In genomic region chr6:134049586-134049985, GRCh38 we compare ENCODE assay signal across 27 cellular contexts. TPM values are rescaled to one million over a fixed set of nuclear protein-coding genes. Genes with fewer than 3 reads are reported as not detected.
DNase-seq lines count a peak whose midpoint lies in the region; ATAC-seq, FAIRE-seq and TF ChIP-seq lines count a peak whose summit lies in the region.
"Had no signal": no experiment of that assay in that cellular context is flagged by ENCODE, and none has a peak within 500 bp of the region (broad histone marks: within the 10 kb centered on the region; RNA-seq: fewer than 3 reads in every experiment).

No MANE protein-coding gene starts in this region.

- ATAC-seq in heart left ventricle (no peak), HepG2 (no peak)

- no peaks in the 10 kb centered on the region for H4K20me1 ChIP-seq in HepG2 (ENCODE audit: insufficient read depth, low read length)

- peaks cover 12% of the 10 kb centered on the region for H3K4me1 Mint-ChIP-seq in activated CD4-positive, alpha-beta memory T cell treated with anti-CD3 and anti-CD28 coated beads, Interleukin-2, amount 10 ng/mL, durations not matched to agents 7 days and 5 days

- H3K4me3 Mint-ChIP-seq in activated CD4-positive, alpha-beta memory T cell treated with anti-CD3 and anti-CD28 coated beads, Interleukin-2, amount 10 ng/mL, durations not matched to agents 7 days and 5 days, result no peak overlapping the region
- H3K4me3 Mint-ChIP-seq: CD14-positive monocyte; CD8-positive, alpha-beta memory T cell had no signal

- peaks cover 22% of the 10 kb centered on the region for H3K27me3 Mint-ChIP-seq in activated CD4-positive, alpha-beta memory T cell treated with anti-CD3 and anti-CD28 coated beads, Interleukin-2, amount 10 ng/mL, durations not matched to agents 7 days and 5 days

- TF ChIP-seq EP300 in HepG2 (IDR thresholded peaks at IDR 0.05; ENCODE audit: low read depth in 2 of 2, low read length in 2 of 2) (no peak), HepG2 (CRISPR knock-in tag; IDR thresholded peaks at IDR 0.05; ENCODE audit: borderline replicate concordance) (no peak)

- no peaks in the 10 kb centered on the region for H3K36me3 ChIP-seq in heart left ventricle
- H3K36me3 ChIP-seq in right atrium auricular region, result no peaks in the 10 kb centered on the region
- no peaks in the 10 kb centered on the region for H3K36me3 ChIP-seq in HepG2 (replicated peaks in 1 of 2; ENCODE audit: control insufficient read depth in 1 of 2, insufficient read depth in 2 of 2, low read length in 2 of 2)
- H3K36me3 ChIP-seq in prostate gland, result no peaks in the 10 kb centered on the region
- H3K36me3 ChIP-seq in HAP-1 (replicated peaks), result no peaks in the 10 kb centered on the region
- H3K36me3 ChIP-seq: BE2C, SJSA1 had no signal

- BruUV-seq in HepG2 (replicated peaks; lab: Mats Ljungman, UMichigan), result no TSS peak

- H3K27ac Mint-ChIP-seq in activated CD4-positive, alpha-beta memory T cell treated with anti-CD3 and anti-CD28 coated beads, Interleukin-2, amount 10 ng/mL, durations not matched to agents 7 days and 5 days, result no peak overlapping the region
- H3K27ac Mint-ChIP-seq: CD8-positive, alpha-beta memory T cell had no signal

- H3K79me2 ChIP-seq in HepG2 (ENCODE audit: insufficient read depth, low read length), result no peaks in the 10 kb centered on the region

- H2AFZ ChIP-seq in HepG2 (ENCODE audit: low read length), result no peak overlapping the region
- H2AFZ ChIP-seq: PC-9 had no signal

- H3K36me3 Mint-ChIP-seq in activated CD4-positive, alpha-beta memory T cell treated with anti-CD3 and anti-CD28 coated beads, Interleukin-2, amount 10 ng/mL, durations not matched to agents 7 days and 5 days (ENCODE audit: low read depth), result no peaks in the 10 kb centered on the region
- H3K36me3 Mint-ChIP-seq: CD14-positive monocyte; CD8-positive, alpha-beta memory T cell had no signal

- no peak overlapping the region for H3K9ac ChIP-seq in HepG2 (ENCODE audit: insufficient read depth, low read depth, low read length)

- FAIRE-seq in HepG2 (lab: Jason Lieb, UNC), result no peak
- FAIRE-seq: GM12892 had no signal

- no peak for TF ChIP-seq RAD21 in HepG2 (CRISPR knock-in tag; IDR thresholded peaks at IDR 0.05)

- POLR2A ChIA-PET in HepG2 (lab: Yijun Ruan, JAX), result no interaction called here
- POLR2A ChIA-PET in activated CD4-positive, alpha-beta memory T cell treated with anti-CD3 and anti-CD28 coated beads, Interleukin-2, amount 10 ng/mL, durations not matched to agents 7 days and 5 days (lab: Charles Lee), result no interaction called here

- no peaks in the 10 kb centered on the region for H3K27me3 ChIP-seq in heart left ventricle
- no peaks in the 10 kb centered on the region for H3K27me3 ChIP-seq in right atrium auricular region
- peaks cover 0 to 3% of the 10 kb centered on the region in 2 experiments; a peak in 1 of 5 replicates for H3K27me3 ChIP-seq in HepG2 (ENCODE audit: control insufficient read depth in 1 of 2, insufficient read depth in 2 of 2, low read length in 2 of 2)
- no peaks in the 10 kb centered on the region for H3K27me3 ChIP-seq in prostate gland (replicated peaks; ENCODE audit: insufficient read depth)
- no peaks in the 10 kb centered on the region; the same call in 1 of the 2 replicates for H3K27me3 ChIP-seq in HAP-1 (ENCODE audit: low read depth)
- H3K27me3 ChIP-seq: BE2C, SJSA1 had no signal

- H3K4me1 ChIP-seq in heart left ventricle (peaks cover 0 to 55% (median 11%) of the 10 kb centered on the region in 12 donors), right atrium auricular region (peaks cover 0 to 24% of the 10 kb centered on the region in 2 donors), HepG2 (ENCODE audit: insufficient read depth, low read length) (peaks cover 25% of the 10 kb centered on the region), prostate gland (replicated peaks) (peaks cover 7% of the 10 kb centered on the region), HAP-1 (no peaks in the 10 kb centered on the region; the same call in 1 of the 2 replicates)
- H3K4me1 ChIP-seq: BE2C had no signal

- in situ Hi-C loops in HepG2 (cut with HindIII; ENCODE audit: extremely low pct_ligation_motif_present, low pct_unique_long_range_greater_than_20kb) (no loop called here), HAP-1 (cut with MboI; ENCODE audit: low sequenced_read_pairs) (no loop called here)

- no peaks in the 10 kb centered on the region for H3K9me3 Mint-ChIP-seq in activated CD4-positive, alpha-beta memory T cell treated with anti-CD3 and anti-CD28 coated beads, Interleukin-2, amount 10 ng/mL, durations not matched to agents 7 days and 5 days
- H3K9me3 Mint-ChIP-seq: CD14-positive monocyte; CD8-positive, alpha-beta memory T cell had no signal

- CTCF ChIA-PET in HepG2 (lab: Yijun Ruan, JAX; ENCODE audit: low intra/inter-chr PET ratio, low total read pairs), result no interaction called here
- CTCF ChIA-PET in activated CD4-positive, alpha-beta memory T cell treated with anti-CD3 and anti-CD28 coated beads, Interleukin-2, amount 10 ng/mL, durations not matched to agents 7 days and 5 days (lab: Charles Lee), result interaction anchor here (0.5 to 1.1 kb wide), 3 partner anchors 16 to 125 kb away, joined by 3 to 4 read pairs (median 3); no protein-coding TSS in a partner anchor

- no peak for DNase-seq in heart left ventricle
- DNase-seq in right atrium auricular region (ENCODE audit: low spot score), result no peak
- no peak for DNase-seq in HepG2 (ENCODE audit: low spot score)
- DNase-seq in prostate gland (ENCODE audit: low spot score), result no peak
- DNase-seq in NCI-H1436 (lab: John Stamatoyannopoulos, UW), result no peak
- no peak for DNase-seq in activated CD4-positive, alpha-beta memory T cell treated with anti-CD3 and anti-CD28 coated beads, Interleukin-2, amount 10 ng/mL, durations not matched to agents 7 days and 5 days
- DNase-seq in HAP-1 (ENCODE audit: low spot score in 2 of 2), result no peak
- DNase-seq: BE2C; CD8-positive, alpha-beta memory T cell; DMS 273 treated with DMSO at 0.1 percent for 48 hours; DMS79; EL; Karpas-422; NCI-H1092 treated with DMSO at 0.1 percent for 48 hours; NCI-H1436 treated with DMSO at 0.1 percent for 48 hours; NCI-H187 treated with DMSO at 0.1 percent for 48 hours; NCI-H2107; NCI-H524; NCI-H774; NK-92 treated with Interleukin-12 subunit alpha and Interleukin-12 subunit beta, amount 100 ng/mL, for 24 hours; PC-9; Right ventricle myocardium superior; RPMI8226 had no signal

- intact Hi-C loops in heart left ventricle (cut with DNase I) (no loop called here), HepG2 (cut with micrococcal nuclease; ENCODE audit: unreplicated experiment) (no loop called here), prostate gland (cut with DNase I) (no loop called here)

- TF ChIP-seq CTCF in heart left ventricle (IDR thresholded peaks at IDR 0.05) (no peak), right atrium auricular region (IDR thresholded peaks at IDR 0.05) (no peak), HepG2 (CRISPR knock-in tag; IDR thresholded peaks at IDR 0.05) (no peak), prostate gland (IDR thresholded peaks at IDR 0.05) (no peak)

- H3K27ac ChIP-seq in heart left ventricle (peak overlapping the region in 7 of 12 donors; percentile 4 to 55 (median 20)), right atrium auricular region (peak overlapping the region in 1 of 2 donors; percentile 3), HepG2 (ENCODE audit: extremely low read length, insufficient read depth, low read length) (no peak overlapping the region), prostate gland (peak overlapping the region; percentile 53 to 96)
- H3K27ac ChIP-seq: 22Rv1, PC-9, SJSA1 had no signal

- TF ChIP-seq POLR2A in heart left ventricle (IDR thresholded peaks at IDR 0.05) (no peak), HepG2 (IDR thresholded peaks at IDR 0.05; ENCODE audit: insufficient read depth in 1 of 2, low read depth in 2 of 2, low read length in 2 of 2) (no peak), prostate gland (IDR thresholded peaks at IDR 0.05) (no peak)

- H3K4me2 ChIP-seq in HepG2 (ENCODE audit: low read depth, low read length), result peak overlapping the region; percentile 29; the same call in 1 of the 2 replicates
- H3K4me2 ChIP-seq: PC-9 had no signal

- H3K4me3 ChIP-seq in heart left ventricle, result peak overlapping the region in 2 of 12 donors; percentile 75 to 81
- H3K4me3 ChIP-seq in right atrium auricular region, result no peak overlapping the region
- no peak overlapping the region for H3K4me3 ChIP-seq in HepG2 (replicated peaks in 1 of 3; ENCODE audit: insufficient read depth in 1 of 3, low read depth in 2 of 3, low read length in 3 of 3)
- H3K4me3 ChIP-seq in prostate gland, result peak overlapping the region in 1 of 2 donors; percentile 69
- H3K4me3 ChIP-seq in HAP-1, result no peak overlapping the region
- H3K4me3 ChIP-seq: PC-9, SJSA1 had no signal

- no peaks in the 10 kb centered on the region for H3K9me3 ChIP-seq in heart left ventricle
- H3K9me3 ChIP-seq in right atrium auricular region, result no peaks in the 10 kb centered on the region
- no peaks in the 10 kb centered on the region for H3K9me3 ChIP-seq in HepG2 (ENCODE audit: low read length)
- H3K9me3 ChIP-seq in prostate gland, result no peaks in the 10 kb centered on the region
- no peaks in the 10 kb centered on the region for H3K9me3 ChIP-seq in HAP-1
- H3K9me3 ChIP-seq: BE2C, SJSA1 had no signal

RNA-seq across cellular contexts. Expression of gene SLC2A12, which starts 2.8 kb away (rescaled TPM):
- 10 to 100 TPM; 12.3 to 34.1 (median 20.3) TPM for total RNA-seq in heart left ventricle
- 10 to 100 TPM in 1 of 2 donors, 1 to 10 TPM in 1; 5.1 to 10.5 TPM for polyA plus RNA-seq in heart left ventricle
- 10 to 100 TPM; 12.6 to 13.5 TPM for total RNA-seq in right atrium auricular region
- 0.04 TPM in 1 of 2 replicates, not detected in the other for total RNA-seq in HepG2 (2016; rRNA removed; fragmentation: Illumina TruSeq; extraction: Trizol)
- total RNA-seq in HepG2 (2016; cell fraction: cytosol; rRNA removed; fragmentation: Illumina TruSeq; extraction: Trizol; ENCODE audit: low read depth), result not detected in 2 replicates
- total RNA-seq in HepG2 (2016; cell fraction: insoluble cytoplasmic fraction; rRNA removed; fragmentation: Illumina TruSeq; extraction: Trizol), result 0.02 TPM in 1 of 2 replicates, not detected in the other
- total RNA-seq in HepG2 (2016; cell fraction: membrane; rRNA removed; fragmentation: Illumina TruSeq; extraction: Trizol), result not detected in 2 replicates
- 0.09 TPM in 1 of 2 replicates, not detected in the other for total RNA-seq in HepG2 (2016; cell fraction: nucleus; rRNA removed; fragmentation: Illumina TruSeq; extraction: Trizol)
- 0.24 and 0.33 TPM in 2 replicates for polyA plus RNA-seq in HepG2 (2011; rRNA removed)
- 0.20 and 0.24 TPM in 2 replicates for polyA plus RNA-seq in HepG2 (2011; cell fraction: cytosol; rRNA removed)
- polyA plus RNA-seq in HepG2 (2011; cell fraction: nucleus; rRNA removed), result 0.11 and 0.26 TPM in 2 replicates
- 0.24 and 0.43 TPM in 2 replicates for polyA plus RNA-seq in HepG2 (2012)
- polyA plus RNA-seq in HepG2 (2016; cell fraction: cytosol; fragmentation: Illumina TruSeq; extraction: Trizol; ENCODE audit: low read depth), result not detected in 2 replicates
- not detected in 2 replicates for polyA plus RNA-seq in HepG2 (2016; cell fraction: insoluble cytoplasmic fraction; fragmentation: Illumina TruSeq; extraction: Trizol; ENCODE audit: low read depth)
- polyA plus RNA-seq in HepG2 (2016; cell fraction: membrane; fragmentation: Illumina TruSeq; extraction: Trizol; ENCODE audit: low read depth), result not detected in 2 replicates
- polyA plus RNA-seq in HepG2 (2016; cell fraction: nucleus; fragmentation: Illumina TruSeq; extraction: Trizol; ENCODE audit: insufficient read depth, low read depth), result 0.10 TPM in 1 of 2 replicates, not detected in the other
- polyA minus RNA-seq in HepG2 (2011; rRNA and poly(A)+ RNA removed; ENCODE audit: low replicate concordance), result 0.42 TPM in 1 of 2 replicates, not detected in the other
- 0.26 and 0.40 TPM in 2 replicates for polyA minus RNA-seq in HepG2 (2011; cell fraction: cytosol; rRNA and poly(A)+ RNA removed)
- 0.39 and 0.87 TPM in 2 replicates for polyA minus RNA-seq in HepG2 (2011; cell fraction: nucleus; rRNA and poly(A)+ RNA removed)
- total RNA-seq in prostate gland, result 10 to 100 TPM; 15.2 to 49.0 TPM
- under 1 TPM; 0.13 to 0.20 TPM for total RNA-seq in activated CD4-positive, alpha-beta memory T cell treated with anti-CD3 and anti-CD28 coated beads, Interleukin-2, amount 10 ng/mL, durations not matched to agents 7 days and 5 days
- total RNA-seq: CD8-positive, alpha-beta memory T cell had no signal
- polyA plus RNA-seq: CD8-positive, alpha-beta memory T cell had no signal

Comparison
In these comparisons a context has a peak if more than half of its experiments do, and no peak if none do; other contexts are left out.
1. RNA of gene SLC2A12, which starts 2.8 kb away (total RNA-seq): 15.2 to 49.0 TPM in prostate gland, 12.3 to 34.1 TPM in heart left ventricle and 12.6 to 13.5 TPM in right atrium auricular region; 0.13 to 0.20 TPM in activated CD4-positive, alpha-beta memory T cell treated with anti-CD3 and anti-CD28 coated beads, Interleukin-2, amount 10 ng/mL, durations not matched to agents 7 days and 5 days and 0.02 to 0.09 TPM in HepG2; every median in the first group is over 10 times any median in the second.